In the genomic region with DNA sequence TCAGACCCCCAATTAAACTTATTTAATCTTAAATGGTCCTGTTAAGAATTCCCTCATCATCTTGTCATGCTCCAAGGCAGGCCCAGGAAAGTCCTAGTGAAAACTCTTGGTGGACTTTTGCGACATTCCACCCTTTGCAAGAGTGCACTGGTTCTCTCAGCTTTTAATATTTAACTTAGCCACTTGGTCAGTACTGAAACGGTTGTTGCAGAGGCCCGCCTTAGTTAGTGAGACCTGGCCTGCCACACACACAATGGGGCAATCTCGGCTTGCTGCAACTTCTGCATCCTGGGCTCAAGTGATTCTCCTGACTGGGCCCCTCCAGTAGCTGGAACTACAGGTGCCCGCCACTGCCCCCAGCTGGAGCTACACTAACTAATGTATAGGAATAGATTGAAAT, we compare ENCODE assay signal across 30 cellular contexts.
"Had no signal": no experiment of that assay in that cellular context is flagged by ENCODE, and none has a peak within 500 bp of the region (broad histone marks: within the 10 kb centered on the region; RNA-seq: fewer than 3 reads in every experiment).

No MANE protein-coding gene starts in this region.

- H3K9me3 ChIP-seq: right lobe of liver, testis, thyroid gland had no signal

- ATAC-seq: left colon; natural killer cell; stimulated activated naive B cell treated with anti-CD40 and anti-IgM and Interleukin-4, amounts not matched to agents 10 μg/mL and 1 μg/mL and 100 μg/mL, for 72 hours; stimulated activated naive CD8-positive, alpha-beta T cell treated with anti-CD3 and anti-CD28 coated beads, Interleukin-15, Interleukin-2, amounts not matched to agents 100 U/mL and 50 U/mL, for 24 hours had no signal

- H3K27ac ChIP-seq: left ventricle myocardium inferior, neural progenitor cell, neutrophil, parathyroid adenoma, right atrium auricular region, right lobe of liver, stomach, testis, thyroid gland, transverse colon, upper lobe of left lung, vagina had no signal

- H3K4me3 ChIP-seq: left ventricle myocardium inferior, lung, neural progenitor cell, right atrium auricular region, right lobe of liver, smooth muscle cell, stomach, testis, thyroid gland, transverse colon, upper lobe of left lung, vagina had no signal

- H3K36me3 Mint-ChIP-seq: neural progenitor cell had no signal

- H3K4me3 Mint-ChIP-seq: immature natural killer cell; mesothelial cell of epicardium; naive B cell; natural killer cell; nephron progenitor cell; neural progenitor cell; stimulated activated naive B cell treated with anti-CD40 and anti-IgM and Interleukin-4, amounts not matched to agents 10 μg/mL and 1 μg/mL and 100 μg/mL, for 72 hours had no signal

- H3K27ac Mint-ChIP-seq: immature natural killer cell; mesothelial cell of epicardium; natural killer cell; nephron progenitor cell; neural progenitor cell; progenitor cell of endocrine pancreas; stimulated activated naive B cell treated with anti-CD40 and anti-IgM and Interleukin-4, amounts not matched to agents 10 μg/mL and 1 μg/mL and 100 μg/mL, for 72 hours had no signal

- H3K4me1 Mint-ChIP-seq: immature natural killer cell; mesothelial cell of epicardium; natural killer cell; nephron progenitor cell; neural progenitor cell; stimulated activated naive B cell treated with anti-CD40 and anti-IgM and Interleukin-4, amounts not matched to agents 10 μg/mL and 1 μg/mL and 100 μg/mL, for 72 hours had no signal

- DNase-seq: immature natural killer cell; kidney; left colon; left ventricle myocardium inferior; mesendoderm; naive B cell; natural killer cell; nephron progenitor cell; occipital lobe; right lobe of liver; stimulated activated CD4-positive, alpha-beta T cell treated with anti-CD3 and anti-CD28 coated beads, Interleukin-1b, Interleukin-23, amount 100 ng/mL, for 48 hours; stimulated activated CD4-positive, alpha-beta T cell treated with anti-CD3 and anti-CD28 coated beads, Interleukin-2, amount 100 ng/mL, for 48 hours; stimulated activated CD4-positive, alpha-beta T cell treated with anti-CD3 and anti-CD28 coated beads, Interleukin-4, amount 100 ng/mL, for 4 hours; stimulated activated CD8-positive, alpha-beta memory T cell treated with anti-CD3 and anti-CD28 coated beads, Interleukin-4, amount 100 ng/mL, for 48 hours; stimulated activated naive B cell treated with anti-CD40 and anti-IgM and Interleukin-4, amounts not matched to agents 10 μg/mL and 1 μg/mL and 100 μg/mL, for 72 hours; stimulated activated naive CD8-positive, alpha-beta T cell treated with anti-CD3 and anti-CD28 coated beads, Interleukin-15, Interleukin-2, amounts not matched to agents 100 U/mL and 50 U/mL, for 24 hours; stomach; testis; thyroid gland; transverse colon; upper lobe of left lung had no signal

- H3K27me3 ChIP-seq: neural progenitor cell, neutrophil, right atrium auricular region, right lobe of liver, stomach, testis, thyroid gland, transverse colon, upper lobe of left lung, vagina had no signal

- H3K27me3 Mint-ChIP-seq: naive B cell; progenitor cell of endocrine pancreas; stimulated activated naive B cell treated with anti-CD40 and anti-IgM and Interleukin-4, amounts not matched to agents 10 μg/mL and 1 μg/mL and 100 μg/mL, for 72 hours had no signal

- H3K36me3 ChIP-seq: left ventricle myocardium inferior, neural progenitor cell, neutrophil, right atrium auricular region, right lobe of liver, thyroid gland, transverse colon, upper lobe of left lung, vagina had no signal
